9 cellular contexts compared by ENCODE assay signal in genomic region chr3:184234224-184234623, GRCh38. TPM values are rescaled to one million over a fixed set of nuclear protein-coding genes. Genes with fewer than 3 reads are reported as not detected.
A peak's percentile ranks its signal among the peaks of the same experiment; 100 is the strongest.
DNase-seq lines count a peak whose midpoint lies in the region; ATAC-seq and TF ChIP-seq lines count a peak whose summit lies in the region.
"Had no signal": no experiment of that assay in that cellular context is flagged by ENCODE, and none has a peak within 500 bp of the region (broad histone marks: within the 10 kb centered on the region; RNA-seq: fewer than 3 reads in every experiment).

No MANE protein-coding gene starts in this region.

- peaks cover 9% of the 10 kb centered on the region; the same call in 1 of the 2 replicates for H3K27me3 ChIP-seq in Panc1 (ENCODE audit: control insufficient read depth, insufficient read depth, low read length)

- DNase-seq in GM20000 (ENCODE audit: low spot score) (peak; percentile 12), Panc1 (ENCODE audit: low read depth, low spot score) (no peak), fibroblast of gingiva (ENCODE audit: low read depth) (peak; percentile 38), skeletal muscle cell (ENCODE audit: low read depth) (peak; percentile 39)

- no peaks in the 10 kb centered on the region; the same call in 1 of the 2 replicates for H3K4me1 ChIP-seq in Panc1 (ENCODE audit: control insufficient read depth, insufficient read depth, low read length)

- H3K4me3 ChIP-seq in Panc1 (ENCODE audit: low read depth in 2 of 2, low read length in 2 of 2) (no peak overlapping the region), skeletal muscle cell (ENCODE audit: low read depth, low read length) (no peak overlapping the region)
- H3K4me3 ChIP-seq: ascending aorta had no signal

- in situ Hi-C loops in Panc1 (cut with HindIII; ENCODE audit: low pct_unique_long_range_greater_than_20kb, low sequenced_read_pairs): no loop called here

- BruUV-seq in Panc1 (replicated peaks; lab: Mats Ljungman, UMichigan): no TSS peak

- H3K9me3 ChIP-seq in Panc1 (ENCODE audit: control insufficient read depth, insufficient read depth, low read depth, low read length): no peaks in the 10 kb centered on the region
- H3K9me3 ChIP-seq: ascending aorta, neutrophil had no signal

- CTCF ChIA-PET in Panc1 (lab: Charles Lee): no interaction called here

- no peak overlapping the region for H3K27ac ChIP-seq in Panc1 (ENCODE audit: low read length)
- H3K27ac ChIP-seq: ascending aorta, neutrophil had no signal

- ATAC-seq in Panc1: peak; percentile 43
- ATAC-seq in HG03342 (IDR thresholded peaks at IDR 0.05; ENCODE audit: unreplicated experiment): no peak
- no peak for ATAC-seq in GM19328 (IDR thresholded peaks at IDR 0.05; ENCODE audit: unreplicated experiment)
- ATAC-seq in GM21576 (IDR thresholded peaks at IDR 0.05; ENCODE audit: unreplicated experiment): no peak

- POLR2A ChIA-PET in Panc1 (lab: Charles Lee): no interaction called here

- peaks cover 2% of the 10 kb centered on the region; the same call in 1 of the 2 replicates for H3K36me3 ChIP-seq in Panc1 (ENCODE audit: control insufficient read depth, insufficient read depth, low read length)
- H3K36me3 ChIP-seq: ascending aorta, neutrophil had no signal

- intact Hi-C loops in Panc1 (cut with micrococcal nuclease; ENCODE audit: unreplicated experiment): no loop called here

- TF ChIP-seq CTCF in GM20000 (IDR thresholded peaks at IDR 0.05; ENCODE audit: extremely low read depth, missing control alignments) (no peak), Panc1 (IDR thresholded peaks at IDR 0.05) (no peak)

RNA-seq across cellular contexts. Expression of gene VWA5B2, which starts 4.8 kb away (rescaled TPM):
- 0.28 TPM for total RNA-seq in Panc1 (2021; ENCODE audit: unreplicated experiment)
- 0.58 TPM for polyA plus RNA-seq in Panc1 (2012; ENCODE audit: insufficient read length)

RNA-seq across cellular contexts. Expression of gene ALG3, which starts 14.5 kb away (rescaled TPM):
- 72.7 TPM for total RNA-seq in Panc1 (2021; ENCODE audit: unreplicated experiment)
- 73.2 TPM for polyA plus RNA-seq in Panc1 (2012; ENCODE audit: insufficient read length)

RNA-seq across cellular contexts. Expression of gene EEF1AKMT4, which starts 15.2 kb away (rescaled TPM):
- total RNA-seq in Panc1 (2021; ENCODE audit: unreplicated experiment): 10.7 TPM
- 10.8 TPM for polyA plus RNA-seq in Panc1 (2012; ENCODE audit: insufficient read length)

RNA-seq across cellular contexts. Expression of gene CAMK2N2, which starts 27.1 kb away (rescaled TPM):
- total RNA-seq in Panc1 (2021; ENCODE audit: unreplicated experiment): 5.7 TPM
- polyA plus RNA-seq in Panc1 (2012; ENCODE audit: insufficient read length): 4.3 TPM
- total RNA-seq: ascending aorta had no signal

RNA-seq across cellular contexts. Expression of gene ECE2, which starts 41.6 kb away (rescaled TPM):
- not detected for total RNA-seq in Panc1 (2021; ENCODE audit: unreplicated experiment)
- not detected for polyA plus RNA-seq in Panc1 (2012; ENCODE audit: insufficient read length)
- total RNA-seq: ascending aorta had no signal
